8 cellular contexts compared by ENCODE assay signal in genomic region chr3:129016725-129017530, GRCh38. TPM values are rescaled to one million over a fixed set of nuclear protein-coding genes. Genes with fewer than 3 reads are reported as not detected.
DNase-seq lines count a peak whose midpoint lies in the region; ATAC-seq and TF ChIP-seq lines count a peak whose summit lies in the region.

No MANE protein-coding gene starts in this region.

- no peak for TF ChIP-seq POLR2A in breast epithelium (IDR thresholded peaks at IDR 0.05)

- no peaks in the 10 kb centered on the region for H3K27me3 Mint-ChIP-seq in MCF 10A (ENCODE audit: insufficient read depth, unreplicated experiment)
- H3K27me3 Mint-ChIP-seq in T-helper 1 cell treated with Interleukin-12 subunit alpha and Interleukin-12 subunit beta and Interleukin-4 antibody, amounts not matched to agents 30 μg/mL and 1 μg/mL, for 36 hours (ENCODE audit: low read depth), result no peaks in the 10 kb centered on the region

- TF ChIP-seq CTCF in breast epithelium (IDR thresholded peaks at IDR 0.05) (no peak), MCF 10A (IDR thresholded peaks at IDR 0.05; ENCODE audit: unreplicated experiment) (no peak)

- in situ Hi-C loops in G401 (cut with HindIII; ENCODE audit: low sequenced_read_pairs), result no loop called here

- DNase-seq in breast epithelium (ENCODE audit: low spot score in 2 of 2), result no peak
- DNase-seq in MCF 10A (ENCODE audit: unreplicated experiment), result no peak
- DNase-seq in Right ventricle myocardium superior, result peak; percentile 82
- DNase-seq in NOMO-1 treated with DMSO at 0.1 percent for 48 hours (lab: John Stamatoyannopoulos, UW; ENCODE audit: unreplicated experiment), result no peak
- no peak for DNase-seq in G401 (ENCODE audit: low spot score)
- no peak for DNase-seq in NCI-H1092 (lab: John Stamatoyannopoulos, UW)

- H3K4me1 ChIP-seq in breast epithelium (no peaks in the 10 kb centered on the region), urinary bladder (ENCODE audit: insufficient read depth) (peaks cover 2% of the 10 kb centered on the region)

- intact Hi-C loops in breast epithelium (cut with DNase I; ENCODE audit: low total_unique reads), result loop anchor here (1.0 to 5.0 kb wide), 2 partner anchors 18 to 530 kb away; no protein-coding TSS in a partner anchor
- intact Hi-C loops in MCF 10A (cut with micrococcal nuclease), result loop anchor here (2.0 kb wide), 1 partner anchor 46 kb away; no protein-coding TSS in a partner anchor
- intact Hi-C loops in Right ventricle myocardium superior (cut with DNase I), result no loop called here

- H3K4me3 ChIP-seq in breast epithelium (no peak overlapping the region), urinary bladder (ENCODE audit: low read depth, low read length) (no peak overlapping the region)

- H3K9me3 Mint-ChIP-seq in MCF 10A (ENCODE audit: unreplicated experiment), result no peaks in the 10 kb centered on the region
- H3K9me3 Mint-ChIP-seq in T-helper 1 cell treated with Interleukin-12 subunit alpha and Interleukin-12 subunit beta and Interleukin-4 antibody, amounts not matched to agents 30 μg/mL and 1 μg/mL, for 36 hours, result no peaks in the 10 kb centered on the region

- CTCF ChIA-PET in MCF 10A (lab: Yijun Ruan, JAX), result interaction anchor here (0.7 to 4.6 kb wide), 9 partner anchors 10 to 300 kb away, joined by 3 to 27 read pairs (median 4); no protein-coding TSS in a partner anchor

- H3K27me3 ChIP-seq in breast epithelium, result no peaks in the 10 kb centered on the region

- H3K27ac ChIP-seq in breast epithelium (peak overlapping the region; percentile 14 to 78), urinary bladder (ENCODE audit: low read depth) (peak overlapping the region; percentile 38)

- H3K36me3 Mint-ChIP-seq in MCF 10A (ENCODE audit: insufficient read depth, unreplicated experiment), result no peaks in the 10 kb centered on the region
- H3K36me3 Mint-ChIP-seq in T-helper 1 cell treated with Interleukin-12 subunit alpha and Interleukin-12 subunit beta and Interleukin-4 antibody, amounts not matched to agents 30 μg/mL and 1 μg/mL, for 36 hours (ENCODE audit: low read depth), result no peaks in the 10 kb centered on the region

- 68% methylated on average over 15 of the region's 15 CpGs for WGBS in urinary bladder

- no peak overlapping the region for H3K27ac Mint-ChIP-seq in MCF 10A (ENCODE audit: low read depth, unreplicated experiment)
- peak overlapping the region; percentile 85 for H3K27ac Mint-ChIP-seq in T-helper 1 cell treated with Interleukin-12 subunit alpha and Interleukin-12 subunit beta and Interleukin-4 antibody, amounts not matched to agents 30 μg/mL and 1 μg/mL, for 36 hours

- ATAC-seq in Right ventricle myocardium superior (ENCODE audit: poor library complexity), result peak; percentile 53

- no TSS peak for BruUV-seq in MCF 10A (replicated peaks; lab: Mats Ljungman, UMichigan)

- H3K4me3 Mint-ChIP-seq in MCF 10A (ENCODE audit: unreplicated experiment), result no peak overlapping the region
- no peak overlapping the region for H3K4me3 Mint-ChIP-seq in T-helper 1 cell treated with Interleukin-12 subunit alpha and Interleukin-12 subunit beta and Interleukin-4 antibody, amounts not matched to agents 30 μg/mL and 1 μg/mL, for 36 hours

- H3K4me1 Mint-ChIP-seq in MCF 10A (ENCODE audit: insufficient read depth, unreplicated experiment), result no peaks in the 10 kb centered on the region
- peaks cover 32% of the 10 kb centered on the region for H3K4me1 Mint-ChIP-seq in T-helper 1 cell treated with Interleukin-12 subunit alpha and Interleukin-12 subunit beta and Interleukin-4 antibody, amounts not matched to agents 30 μg/mL and 1 μg/mL, for 36 hours (ENCODE audit: low read depth)

- H3K36me3 ChIP-seq in breast epithelium, result no peaks in the 10 kb centered on the region
- H3K36me3 ChIP-seq in urinary bladder (ENCODE audit: insufficient read depth), result no peaks in the 10 kb centered on the region

- POLR2A ChIA-PET in MCF 10A (lab: Yijun Ruan, JAX), result interaction anchor here (0.5 to 2.0 kb wide), 4 partner anchors 9 to 144 kb away, joined by 3 to 6 read pairs (median 3); no protein-coding TSS in a partner anchor

- H3K9me3 ChIP-seq in breast epithelium, result no peaks in the 10 kb centered on the region

RNA-seq across cellular contexts. Expression of gene EFCC1, which starts 15.8 kb away (rescaled TPM):
- total RNA-seq in breast epithelium, result 1 to 10 TPM; 1.6 to 3.9 (median 1.8) TPM
- total RNA-seq in MCF 10A (2022), result not detected in 2 replicates
- total RNA-seq in Right ventricle myocardium superior, result 2.4 TPM
- 5.7 TPM for total RNA-seq in urinary bladder
- polyA plus RNA-seq in urinary bladder, result 4.3 TPM
- total RNA-seq in G401 (2014; rRNA removed; shearing (Covaris generic)), result not detected in 2 replicates

RNA-seq across cellular contexts. Expression of gene CFAP92, which starts 23.1 kb away (rescaled TPM):
- total RNA-seq in breast epithelium (1 to 10 TPM in 2 of 3 donors, under 1 TPM in 1; 0.66 to 1.4 (median 1.3) TPM), MCF 10A (2022) (0.10 and 0.16 TPM in 2 replicates), Right ventricle myocardium superior (not detected), urinary bladder (1.9 TPM)
- 0.62 TPM for polyA plus RNA-seq in urinary bladder
- not detected in 2 replicates for total RNA-seq in G401 (2014; rRNA removed; shearing (Covaris generic))

RNA-seq across cellular contexts. Expression of gene GP9, which starts 43.7 kb away (rescaled TPM):
- total RNA-seq in breast epithelium, result under 1 TPM in 1 of 3 donors, not detected in 2; 0.48 TPM
- total RNA-seq in MCF 10A (2022), result not detected in 2 replicates
- not detected for total RNA-seq in Right ventricle myocardium superior
- total RNA-seq in urinary bladder, result not detected
- polyA plus RNA-seq in urinary bladder, result not detected
- total RNA-seq in G401 (2014; rRNA removed; shearing (Covaris generic)), result not detected in 2 replicates
